Comparison of ENCODE assay signal across 15 cellular contexts in genomic region chr17:38908676-38909181, GRCh38. TPM values are rescaled to one million over a fixed set of nuclear protein-coding genes. Genes with fewer than 3 reads are reported as not detected.
DNase-seq lines count a peak whose midpoint lies in the region; ATAC-seq, FAIRE-seq and TF ChIP-seq lines count a peak whose summit lies in the region.
"Had no signal": no experiment of that assay in that cellular context is flagged by ENCODE, and none has a peak within 500 bp of the region (broad histone marks: within the 10 kb centered on the region; RNA-seq: fewer than 3 reads in every experiment).

No MANE protein-coding gene starts in this region.

- FAIRE-seq in kidney (lab: Jason Lieb, UNC): no peak
- FAIRE-seq: astrocyte, frontal cortex had no signal

- no peak overlapping the region for H3K27ac ChIP-seq in HEK293 (ENCODE audit: extremely low read depth, low read depth, low read length)
- peak overlapping the region; percentile 0 to 81 for H3K27ac ChIP-seq in breast epithelium
- H3K27ac ChIP-seq in kidney (ENCODE audit: low read depth in 2 of 2, low read length in 2 of 2): peak overlapping the region; percentile 63 to 68

- H3K4me1 ChIP-seq in HEK293 (ENCODE audit: control insufficient read depth, insufficient read depth, low read length) (no peaks in the 10 kb centered on the region), breast epithelium (peaks cover 0 to 4% of the 10 kb centered on the region in 2 donors), kidney (ENCODE audit: control insufficient read depth in 1 of 2, insufficient read depth in 1 of 2, low read depth in 1 of 2, low read length in 2 of 2) (peaks cover 23 to 27% of the 10 kb centered on the region in 2 donors)

- TF ChIP-seq POLR2A in breast epithelium (IDR thresholded peaks at IDR 0.05): no peak

- H3K9me3 Mint-ChIP-seq in stimulated activated memory B cell treated with anti-CD40 and anti-IgM and Interleukin-4, amounts not matched to agents 10 μg/mL and 1 μg/mL and 100 μg/mL, for 72 hours: no peaks in the 10 kb centered on the region
- H3K9me3 Mint-ChIP-seq: activated CD4-positive, alpha-beta T cell treated with anti-CD3 and anti-CD28 coated beads, Interleukin-2, amount 10 ng/mL, durations not matched to agents 24 days and 14 days had no signal

- H3K9ac ChIP-seq in kidney (ENCODE audit: low read length in 2 of 2): peak overlapping the region in 1 of 2 donors; percentile 26

- intact Hi-C loops in breast epithelium (cut with DNase I; ENCODE audit: low total_unique reads): no loop called here
- intact Hi-C loops in kidney (cut with DNase I): no loop called here

- no peak overlapping the region for H3K4me3 ChIP-seq in HEK293 (ENCODE audit: low read depth, low read length)
- H3K4me3 ChIP-seq in breast epithelium: no peak overlapping the region
- H3K4me3 ChIP-seq in kidney (ENCODE audit: low read length in 2 of 2): no peak overlapping the region

- peak overlapping the region; percentile 73 for H3K27ac Mint-ChIP-seq in stimulated activated memory B cell treated with anti-CD40 and anti-IgM and Interleukin-4, amounts not matched to agents 10 μg/mL and 1 μg/mL and 100 μg/mL, for 72 hours

- H3K4me1 Mint-ChIP-seq in stimulated activated memory B cell treated with anti-CD40 and anti-IgM and Interleukin-4, amounts not matched to agents 10 μg/mL and 1 μg/mL and 100 μg/mL, for 72 hours: peaks cover 46% of the 10 kb centered on the region

- peak overlapping the region; percentile 29 for H3K4me3 Mint-ChIP-seq in stimulated activated memory B cell treated with anti-CD40 and anti-IgM and Interleukin-4, amounts not matched to agents 10 μg/mL and 1 μg/mL and 100 μg/mL, for 72 hours
- H3K4me3 Mint-ChIP-seq: activated CD4-positive, alpha-beta T cell treated with anti-CD3 and anti-CD28 coated beads, Interleukin-2, amount 10 ng/mL, durations not matched to agents 24 days and 14 days had no signal

- H3K9me3 ChIP-seq in HEK293 (ENCODE audit: control insufficient read depth, insufficient read depth, low read depth, low read length) (no peaks in the 10 kb centered on the region), breast epithelium (no peaks in the 10 kb centered on the region), kidney (ENCODE audit: control insufficient read depth in 1 of 2, low read length in 2 of 2) (no peaks in the 10 kb centered on the region)

- POLR2A ChIA-PET in HEK293 (lab: Yijun Ruan, JAX): interaction anchor here (0.7 kb wide), 1 partner anchor 39 kb away, joined by 3 read pairs; the partner anchor contains the start of gene LASP1

- DNase-seq in breast epithelium (ENCODE audit: low spot score in 2 of 2) (no peak), kidney (peak; percentile 83), NCI-H1930 (lab: John Stamatoyannopoulos, UW) (no peak), HuH-7 (ENCODE audit: low spot score) (no peak), cerebellar cortex (ENCODE audit: low spot score) (no peak)
- DNase-seq: activated CD4-positive, alpha-beta T cell treated with anti-CD3 and anti-CD28 coated beads, Interleukin-2, amount 10 ng/mL, durations not matched to agents 24 days and 14 days; DMS 273 treated with DMSO at 0.1 percent for 48 hours; NCI-H1436 treated with DMSO at 0.1 percent for 48 hours; SIG-M5; stimulated activated CD4-positive, alpha-beta T cell treated with anti-CD3 and anti-CD28 coated beads, Interleukin-4, amount 100 ng/mL, for 24 hours had no signal

- ATAC-seq in stimulated activated memory B cell treated with anti-CD40 and anti-IgM and Interleukin-4, amounts not matched to agents 10 μg/mL and 1 μg/mL and 100 μg/mL, for 72 hours: peak; percentile 66
- ATAC-seq in GM19035 (IDR thresholded peaks at IDR 0.05; ENCODE audit: unreplicated experiment): no peak

- H3K27me3 ChIP-seq in breast epithelium: no peaks in the 10 kb centered on the region

- CTCF ChIA-PET in HEK293 (lab: Yijun Ruan, JAX): no interaction called here

- peaks cover 16% of the 10 kb centered on the region for H3K36me3 Mint-ChIP-seq in stimulated activated memory B cell treated with anti-CD40 and anti-IgM and Interleukin-4, amounts not matched to agents 10 μg/mL and 1 μg/mL and 100 μg/mL, for 72 hours

- H3K36me3 ChIP-seq in HEK293 (ENCODE audit: control insufficient read depth in 2 of 2, insufficient read depth in 1 of 2, low read length in 2 of 2): peaks cover 0 to 19% of the 10 kb centered on the region in 2 experiments; a peak in 2 of 3 replicates
- no peaks in the 10 kb centered on the region for H3K36me3 ChIP-seq in breast epithelium
- H3K36me3 ChIP-seq in kidney (ENCODE audit: control insufficient read depth in 1 of 2, insufficient read depth in 2 of 2, low read length in 2 of 2): peaks cover 2 to 7% of the 10 kb centered on the region in 2 donors

- TF ChIP-seq CTCF in HEK293 (tag by site-specific recombination; IDR thresholded peaks at IDR 0.05): no peak
- TF ChIP-seq CTCF in breast epithelium (IDR thresholded peaks at IDR 0.05): no peak
- TF ChIP-seq CTCF in kidney (IDR thresholded peaks at IDR 0.05; ENCODE audit: borderline replicate concordance, extremely low read depth, insufficient read depth): no peak

- no peaks in the 10 kb centered on the region for H3K27me3 Mint-ChIP-seq in stimulated activated memory B cell treated with anti-CD40 and anti-IgM and Interleukin-4, amounts not matched to agents 10 μg/mL and 1 μg/mL and 100 μg/mL, for 72 hours
- H3K27me3 Mint-ChIP-seq: activated CD4-positive, alpha-beta T cell treated with anti-CD3 and anti-CD28 coated beads, Interleukin-2, amount 10 ng/mL, durations not matched to agents 24 days and 14 days had no signal

TF ChIP-seq in HEK293, 187 proteins besides CTCF, POLR2A, EP300 and RAD21:
- TF ChIP-seq ZNF341 (tag by site-specific recombination; IDR thresholded peaks at IDR 0.05; ENCODE audit: low read depth) (0 out of 2 replicates have a peak, but pooled peaks have one; percentile 12), ZNF140 (tag by site-specific recombination; IDR thresholded peaks at IDR 0.05) (no peak), ZIC2 (tag by site-specific recombination; IDR thresholded peaks at IDR 0.05) (peak; percentile 48; the same call in 1 of the 2 replicates)

RNA-seq across cellular contexts. Expression of gene LASP1, which starts 38.9 kb away (rescaled TPM):
- total RNA-seq in breast epithelium (100 to 1,000 TPM in 1 of 3 donors, 10 to 100 TPM in 2; 88.7 to 145 (median 92.8) TPM), kidney (138 TPM)
- polyA plus RNA-seq in kidney (ENCODE audit: insufficient read depth, low read depth, low replicate concordance): 62.5 TPM

RNA-seq across cellular contexts. Expression of gene RPL23, which starts 55.2 kb away (rescaled TPM):
- total RNA-seq in breast epithelium (1,000 to 10,000 TPM; 1,871 to 2,586 (median 2,024) TPM), kidney (1,183 TPM)
- polyA plus RNA-seq in kidney (ENCODE audit: insufficient read depth, low read depth, low replicate concordance): 2,399 TPM

RNA-seq across cellular contexts. Expression of gene FBXO47, which starts 58.5 kb away (rescaled TPM):
- total RNA-seq in breast epithelium (not detected), kidney (not detected)
- not detected for polyA plus RNA-seq in kidney (ENCODE audit: insufficient read depth, low read depth, low replicate concordance)
- total RNA-seq: astrocyte, frontal cortex had no signal
